ENCODE assay signal across 23 cellular contexts in the genomic region with DNA sequence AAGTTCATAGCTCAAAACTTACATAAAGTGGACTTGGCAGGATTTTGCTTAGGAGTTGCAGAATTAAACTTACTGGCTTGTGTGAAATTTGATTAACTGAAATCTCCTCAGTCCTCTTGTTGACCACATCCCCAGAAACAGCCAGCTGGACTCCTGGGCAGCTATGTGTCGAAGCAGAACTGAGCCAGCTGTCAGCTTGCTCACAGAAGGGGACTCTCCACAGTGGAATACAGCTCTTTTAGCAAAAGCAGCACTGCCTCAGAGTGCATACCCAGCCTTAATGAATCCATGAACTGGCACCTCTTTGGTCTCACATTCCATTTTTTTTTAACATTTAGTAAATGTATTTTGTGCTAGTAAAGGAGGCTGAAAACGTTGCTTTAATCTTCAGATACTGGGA.
DNase-seq lines count a peak whose midpoint lies in the region; ATAC-seq, FAIRE-seq and TF ChIP-seq lines count a peak whose summit lies in the region.
"Had no signal": no experiment of that assay in that cellular context is flagged by ENCODE, and none has a peak within 500 bp of the region (broad histone marks: within the 10 kb centered on the region; RNA-seq: fewer than 3 reads in every experiment).

No MANE protein-coding gene starts in this region.

- no peak for TF ChIP-seq RAD21 in GM12878 (IDR thresholded peaks at IDR 0.05; ENCODE audit: insufficient read depth, low read depth, low read length)

- H3K9me3 ChIP-seq in GM12878 (replicated peaks; ENCODE audit: control insufficient read depth, insufficient read depth, low read length) (no peaks in the 10 kb centered on the region), A673 (ENCODE audit: low read depth, low read length, poor library complexity, severe bottlenecking) (no peaks in the 10 kb centered on the region)
- H3K9me3 ChIP-seq: sigmoid colon, uterus had no signal

- H3K36me3 ChIP-seq in GM12878 (ENCODE audit: control insufficient read depth in 2 of 2, insufficient read depth in 2 of 2, low read length in 1 of 2) (no peaks in the 10 kb centered on the region), A673 (ENCODE audit: insufficient read depth, low read length, poor library complexity, severe bottlenecking) (no peaks in the 10 kb centered on the region)
- H3K36me3 ChIP-seq: sigmoid colon, uterus had no signal

- no peak overlapping the region for H3K4me2 ChIP-seq in GM12878 (ENCODE audit: control insufficient read depth, insufficient read depth)

- CTCF ChIA-PET in GM12878 (lab: Yijun Ruan, JAX) (no interaction called here), A673 (lab: Charles Lee) (no interaction called here), HEK293T (lab: Yijun Ruan, JAX) (no interaction called here)

- H3K9ac ChIP-seq in GM12878 (ENCODE audit: control insufficient read depth, insufficient read depth, low read length), result no peak overlapping the region

- no peak overlapping the region for H3K4me3 Mint-ChIP-seq in nephron
- H3K4me3 Mint-ChIP-seq: activated B cell treated with CpG ODN at 0.5 μM for 24 hours; activated CD8-positive, alpha-beta T cell treated with anti-CD3 and anti-CD28 coated beads for 36 hours; activated naive CD4-positive, alpha-beta T cell treated with anti-CD3 and anti-CD28 coated beads, Interleukin-2, amount 50 U/mL, for 24 hours; activated T-cell treated with anti-CD3 and anti-CD28 coated beads, Interleukin-2, amount 50 U/mL, for 4 hours; CD8-positive, alpha-beta memory T cell had no signal

- H3K4me3 ChIP-seq in GM12878 (no peak overlapping the region), A673 (ENCODE audit: low read depth, low read length, poor library complexity, severe bottlenecking) (no peak overlapping the region)
- H3K4me3 ChIP-seq: sigmoid colon, uterus had no signal

- H3K4me1 ChIP-seq in GM12878 (ENCODE audit: control insufficient read depth, insufficient read depth, low read length) (no peaks in the 10 kb centered on the region), A673 (ENCODE audit: insufficient read depth, low read length, poor library complexity, severe bottlenecking) (no peaks in the 10 kb centered on the region)
- H3K4me1 ChIP-seq: uterus had no signal

- TF ChIP-seq CTCF in GM12878 (IDR thresholded peaks at IDR 0.05 in 2 of 3, conservative IDR thresholded peaks at IDR 0.05 in 1 of 3; ENCODE audit: control insufficient read depth in 2 of 3, extremely low read depth in 1 of 3, insufficient read depth in 1 of 3, low read depth in 3 of 3, low read length in 3 of 3) (no peak), nephron (IDR thresholded peaks at IDR 0.05; ENCODE audit: unreplicated experiment in 3 of 3) (no peak), A673 (conservative IDR thresholded peaks at IDR 0.05; ENCODE audit: low read depth, low read length) (no peak)

- no TSS peak for BruUV-seq in GM12878 (replicated peaks; lab: Mats Ljungman, UMichigan)
- BruUV-seq in A673 (replicated peaks; lab: Mats Ljungman, UMichigan), result no TSS peak

- no peak for FAIRE-seq in GM12878 (lab: Jason Lieb, UNC)
- FAIRE-seq: frontal cortex, GM18507 had no signal

- H3K27ac Mint-ChIP-seq in nephron, result peak overlapping the region; percentile 21 to 51 (median 23)
- H3K27ac Mint-ChIP-seq: activated B cell treated with CpG ODN at 0.5 μM for 24 hours; activated CD8-positive, alpha-beta T cell treated with anti-CD3 and anti-CD28 coated beads for 36 hours; activated naive CD4-positive, alpha-beta T cell treated with anti-CD3 and anti-CD28 coated beads, Interleukin-2, amount 50 U/mL, for 24 hours; CD8-positive, alpha-beta memory T cell had no signal

- H3K79me2 ChIP-seq in GM12878 (ENCODE audit: control insufficient read depth, insufficient read depth, low read length), result no peaks in the 10 kb centered on the region

- no peaks in the 10 kb centered on the region for H3K27me3 Mint-ChIP-seq in nephron (ENCODE audit: low read depth)
- H3K27me3 Mint-ChIP-seq: activated B cell treated with CpG ODN at 0.5 μM for 24 hours; activated CD8-positive, alpha-beta T cell treated with anti-CD3 and anti-CD28 coated beads for 36 hours; activated naive CD4-positive, alpha-beta T cell treated with anti-CD3 and anti-CD28 coated beads, Interleukin-2, amount 50 U/mL, for 24 hours; CD8-positive, alpha-beta memory T cell had no signal

- ATAC-seq in GM12878, result peak; percentile 52; the same call in 2 of the 3 replicates
- no peak for ATAC-seq in GM21737 (IDR thresholded peaks at IDR 0.05; ENCODE audit: unreplicated experiment)
- ATAC-seq: activated CD8-positive, alpha-beta T cell treated with anti-CD3 and anti-CD28 coated beads for 36 hours; activated T-cell treated with anti-CD3 and anti-CD28 coated beads, Interleukin-2, amount 50 U/mL, for 4 hours had no signal

- SMC1A ChIA-PET in GM12878 (lab: Charles Lee; ENCODE audit: uncharacterized antibody, unreplicated experiment), result no interaction called here

- WGBS in GM12878 (ENCODE audit: insufficient coverage, insufficient replicate concordance, low lambda C conversion rate, missing lambda C conversion rate), result 0% methylated on average over 2 of the region's 2 CpGs

- RAD21 ChIA-PET in GM12878 (lab: Charles Lee; ENCODE audit: unreplicated experiment), result interaction anchor here (0.7 kb wide), 1 partner anchor 126 kb away, joined by 3 read pairs; no protein-coding TSS in a partner anchor

- no peaks in the 10 kb centered on the region for H3K36me3 Mint-ChIP-seq in nephron (ENCODE audit: low read depth)
- H3K36me3 Mint-ChIP-seq: activated naive CD4-positive, alpha-beta T cell treated with anti-CD3 and anti-CD28 coated beads, Interleukin-2, amount 50 U/mL, for 24 hours; CD8-positive, alpha-beta memory T cell had no signal

- H3K27me3 ChIP-seq in GM12878 (replicated peaks in 1 of 2; ENCODE audit: control insufficient read depth in 2 of 2, insufficient read depth in 2 of 2, low read length in 1 of 2) (no peaks in the 10 kb centered on the region), A673 (replicated peaks; ENCODE audit: insufficient read depth, low read depth, low read length, poor library complexity) (no peaks in the 10 kb centered on the region)
- H3K27me3 ChIP-seq: sigmoid colon, uterus had no signal

- POLR2A ChIA-PET in GM12878 (lab: Charles Lee), result no interaction called here
- POLR2A ChIA-PET in A673 (lab: Charles Lee; ENCODE audit: low non-redundant PET), result no interaction called here
- POLR2A ChIA-PET in HEK293T (lab: Yijun Ruan, JAX), result no interaction called here

- intact Hi-C loops in GM12878 (cut with micrococcal nuclease; ENCODE audit: unreplicated experiment) (no loop called here), A673 (cut with micrococcal nuclease; ENCODE audit: unreplicated experiment) (no loop called here)

- peaks cover 13% of the 10 kb centered on the region for H3K4me1 Mint-ChIP-seq in nephron
- H3K4me1 Mint-ChIP-seq: activated B cell treated with CpG ODN at 0.5 μM for 24 hours; activated naive CD4-positive, alpha-beta T cell treated with anti-CD3 and anti-CD28 coated beads, Interleukin-2, amount 50 U/mL, for 24 hours; CD8-positive, alpha-beta memory T cell had no signal

- no peak overlapping the region for H2AFZ ChIP-seq in GM12878 (ENCODE audit: control insufficient read depth, low read depth, low read length)

- in situ Hi-C loops in GM12878 (cut with MboI), result no loop called here

- H3K9me3 Mint-ChIP-seq in nephron, result no peaks in the 10 kb centered on the region
- H3K9me3 Mint-ChIP-seq: activated B cell treated with CpG ODN at 0.5 μM for 24 hours; activated naive CD4-positive, alpha-beta T cell treated with anti-CD3 and anti-CD28 coated beads, Interleukin-2, amount 50 U/mL, for 24 hours; activated T-cell treated with anti-CD3 and anti-CD28 coated beads, Interleukin-2, amount 50 U/mL, for 4 hours had no signal

- H3K27ac ChIP-seq in GM12878 (ENCODE audit: control insufficient read depth, insufficient read depth) (no peak overlapping the region), A673 (ENCODE audit: low read depth, low read length, poor library complexity, severe bottlenecking) (no peak overlapping the region)
- H3K27ac ChIP-seq: sigmoid colon, uterus had no signal

- DNase-seq in DMS 273 (lab: John Stamatoyannopoulos, UW; ENCODE audit: unreplicated experiment) (peak; percentile 70), NCI-H446 (lab: John Stamatoyannopoulos, UW) (peak; percentile 19 to 80), GM12878 (ENCODE audit: low read depth, low spot score) (no peak), A673 (ENCODE audit: low spot score) (no peak), HEK293T (ENCODE audit: extremely low spot score) (no peak)
- no peak for DNase-seq in activated CD8-positive, alpha-beta memory T cell treated with anti-CD3 and anti-CD28 coated beads, Interleukin-2, amount 50 U/mL, for 48 hours
- DNase-seq: activated B cell treated with CpG ODN at 0.5 μM for 24 hours; activated CD8-positive, alpha-beta T cell treated with anti-CD3 and anti-CD28 coated beads for 36 hours; activated T-cell treated with anti-CD3 and anti-CD28 coated beads, Interleukin-2, amount 50 U/mL, for 4 hours; CD8-positive, alpha-beta memory T cell; DND-41; H7; kidney glomerular epithelial cell; NCI-H1048; SIG-M5; sigmoid colon; stimulated activated CD4-positive, alpha-beta T cell treated with anti-CD3 and anti-CD28 coated beads, Interleukin-1b, Interleukin-23, amount 100 ng/mL, for 48 hours; uterus had no signal

- TF ChIP-seq EP300 in GM12878 (IDR thresholded peaks at IDR 0.05; ENCODE audit: borderline replicate concordance in 1 of 2, control insufficient read depth in 1 of 2, low read depth in 2 of 2, low read length in 2 of 2), result no peak

- no peaks in the 10 kb centered on the region for H4K20me1 ChIP-seq in GM12878 (ENCODE audit: control insufficient read depth, insufficient read depth)

- no peak for TF ChIP-seq POLR2A in GM12878 (IDR thresholded peaks at IDR 0.05; ENCODE audit: low read depth, low read length)

TF ChIP-seq in GM12878, 131 proteins besides CTCF, POLR2A, EP300 and RAD21 (continues in another document):
- no peak for TF ChIP-seq SUPT20H (IDR thresholded peaks at IDR 0.05; ENCODE audit: borderline replicate concordance, control insufficient read depth, low read depth, low read length)

TF ChIP-seq in HEK293T, 16 proteins besides CTCF, POLR2A, EP300 and RAD21:
- TF ChIP-seq CTBP1 (IDR thresholded peaks at IDR 0.05; ENCODE audit: borderline replicate concordance) (no peak), ELF4 (IDR thresholded peaks at IDR 0.05) (no peak), BHLHE40 (IDR thresholded peaks at IDR 0.05; ENCODE audit: borderline replicate concordance) (no peak), ZNF384 (IDR thresholded peaks at IDR 0.05) (no peak), L3MBTL2 (conservative IDR thresholded peaks at IDR 0.05) (no peak)

Comparison
In these comparisons a context has a peak if more than half of its experiments do, and no peak if none do; other contexts are left out.
1. DNase-seq: peak in DMS 273 (single experiment) and NCI-H446 (2 of 2); none in GM12878 (single experiment), activated CD8-positive, alpha-beta memory T cell treated with anti-CD3 and anti-CD28 coated beads, Interleukin-2, amount 50 U/mL, for 48 hours (single experiment), A673 (single experiment) and HEK293T (single experiment).